In the genomic region with DNA sequence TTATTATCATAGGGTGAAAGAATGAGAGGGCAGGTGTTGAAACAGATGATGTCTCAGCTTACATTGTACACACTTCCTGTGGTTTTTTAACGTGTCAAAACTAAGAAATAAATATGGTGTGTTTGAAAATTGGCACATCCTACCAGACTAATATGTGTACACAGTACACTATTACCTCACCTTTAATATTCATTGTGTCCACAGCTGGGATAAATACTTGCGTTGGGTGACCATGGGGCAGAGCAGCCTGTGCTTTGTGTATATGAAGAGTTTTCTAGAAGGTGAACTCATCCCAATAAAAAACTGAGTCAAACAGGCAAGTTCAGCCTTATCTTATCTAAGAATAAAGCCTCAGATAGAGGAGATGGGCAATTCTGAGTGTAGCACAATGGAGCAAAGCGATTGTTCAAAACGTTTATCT, we compare ENCODE assay signal across 9 cellular contexts. TPM values are rescaled to one million over a fixed set of nuclear protein-coding genes. Genes with fewer than 3 reads are reported as not detected.
DNase-seq lines count a peak whose midpoint lies in the region; ATAC-seq and TF ChIP-seq lines count a peak whose summit lies in the region.
"Had no signal": no experiment of that assay in that cellular context is flagged by ENCODE, and none has a peak within 500 bp of the region (broad histone marks: within the 10 kb centered on the region; RNA-seq: fewer than 3 reads in every experiment).

No MANE protein-coding gene starts in this region.

- peaks cover 21% of the 10 kb centered on the region for H3K4me1 Mint-ChIP-seq in CD8-positive, alpha-beta T cell (ENCODE audit: low read depth)
- H3K4me1 Mint-ChIP-seq in type B pancreatic cell (ENCODE audit: unreplicated experiment) = peaks cover 6% of the 10 kb centered on the region

- no peak overlapping the region for H3K4me3 ChIP-seq in CD8-positive, alpha-beta T cell (ENCODE audit: low read depth, low read length)

- no peaks in the 10 kb centered on the region for H3K36me3 Mint-ChIP-seq in CD8-positive, alpha-beta T cell
- no peaks in the 10 kb centered on the region for H3K36me3 Mint-ChIP-seq in type B pancreatic cell

- H3K27ac ChIP-seq in CD8-positive, alpha-beta T cell (ENCODE audit: low read depth, low read length) = no peak overlapping the region

- H3K4me3 Mint-ChIP-seq in CD8-positive, alpha-beta T cell = no peak overlapping the region
- no peak overlapping the region for H3K4me3 Mint-ChIP-seq in type B pancreatic cell

- peak overlapping the region; percentile 19 for H3K27ac Mint-ChIP-seq in CD8-positive, alpha-beta T cell
- H3K27ac Mint-ChIP-seq in type B pancreatic cell = no peak overlapping the region
- H3K27ac Mint-ChIP-seq: activated naive CD4-positive, alpha-beta T cell treated with anti-CD3 and anti-CD28 coated beads, Interleukin-2, amount 50 U/mL, for 72 hours had no signal

- POLR2A ChIA-PET in CD8-positive, alpha-beta T cell (lab: Charles Lee) = no interaction called here
- POLR2A ChIA-PET in HEK293T (lab: Yijun Ruan, JAX) = no interaction called here

- intact Hi-C loops in CD8-positive, alpha-beta T cell (cut with DNase I, micrococcal nuclease) = no loop called here

- ATAC-seq in CD8-positive, alpha-beta T cell = no peak
- peak; percentile 76 for ATAC-seq in GM21423 (IDR thresholded peaks at IDR 0.05; ENCODE audit: unreplicated experiment)

- no peaks in the 10 kb centered on the region for H3K4me1 ChIP-seq in CD8-positive, alpha-beta T cell (ENCODE audit: insufficient read depth, low read length)

- H3K9me3 Mint-ChIP-seq in CD8-positive, alpha-beta T cell = no peaks in the 10 kb centered on the region
- H3K9me3 Mint-ChIP-seq in type B pancreatic cell = peaks cover 6% of the 10 kb centered on the region
- H3K9me3 Mint-ChIP-seq: activated naive CD4-positive, alpha-beta T cell treated with anti-CD3 and anti-CD28 coated beads, Interleukin-2, amount 50 U/mL, for 72 hours had no signal

- H3K27me3 Mint-ChIP-seq in CD8-positive, alpha-beta T cell (ENCODE audit: low read depth) = no peaks in the 10 kb centered on the region
- no peaks in the 10 kb centered on the region for H3K27me3 Mint-ChIP-seq in type B pancreatic cell

- TF ChIP-seq CTCF in CD8-positive, alpha-beta T cell (IDR thresholded peaks at IDR 0.05) = no peak
- no peak for TF ChIP-seq CTCF in type B pancreatic cell (conservative IDR thresholded peaks at IDR 0.05)

- H3K9me3 ChIP-seq in CD8-positive, alpha-beta T cell (ENCODE audit: low read length) = no peaks in the 10 kb centered on the region

- CTCF ChIA-PET in CD8-positive, alpha-beta T cell (lab: Charles Lee) = interaction anchor here (0.8 kb wide), 1 partner anchor 8 kb away, joined by 3 read pairs; no protein-coding TSS in a partner anchor
- CTCF ChIA-PET in HEK293T (lab: Yijun Ruan, JAX) = no interaction called here

- no peak for DNase-seq in CD8-positive, alpha-beta T cell
- DNase-seq in Kasumi-1 (lab: John Stamatoyannopoulos, UW) (peak; percentile 76 to 80), SKM-1 (lab: John Stamatoyannopoulos, UW; ENCODE audit: unreplicated experiment) (peak; percentile 66), HEK293T (ENCODE audit: extremely low spot score) (no peak), type B pancreatic cell (ENCODE audit: extremely low spot score, unreplicated experiment) (no peak), occipital lobe (lab: John Stamatoyannopoulos, UW) (no peak)
- DNase-seq in activated CD4-positive, alpha-beta T cell treated with anti-CD3 and anti-CD28 coated beads for 4 hours = no peak

- H3K27me3 ChIP-seq in CD8-positive, alpha-beta T cell (ENCODE audit: insufficient read depth, low read length) = no peaks in the 10 kb centered on the region

- H3K36me3 ChIP-seq in CD8-positive, alpha-beta T cell (ENCODE audit: insufficient read depth, low read length) = no peaks in the 10 kb centered on the region

TF ChIP-seq in HEK293T, 16 proteins besides CTCF, POLR2A, EP300 and RAD21:
- no peak for TF ChIP-seq FOXK2 (IDR thresholded peaks at IDR 0.05)
- TF ChIP-seq ELF4 (IDR thresholded peaks at IDR 0.05) = no peak
- TF ChIP-seq ARNT (IDR thresholded peaks at IDR 0.05) = no peak
- no peak for TF ChIP-seq NFRKB (IDR thresholded peaks at IDR 0.05)
- TF ChIP-seq HDGF (IDR thresholded peaks at IDR 0.05; ENCODE audit: borderline replicate concordance) = no peak
- no peak for TF ChIP-seq L3MBTL2 (conservative IDR thresholded peaks at IDR 0.05)
- no peak for TF ChIP-seq BHLHE40 (IDR thresholded peaks at IDR 0.05; ENCODE audit: borderline replicate concordance)
- TF ChIP-seq FOXA1 (IDR thresholded peaks at IDR 0.05) = no peak
- no peak for TF ChIP-seq CTBP1 (IDR thresholded peaks at IDR 0.05; ENCODE audit: borderline replicate concordance)
TF ChIP-seq in HEK293T: peak in this region for 0.

RNA-seq across cellular contexts. Expression of a gene that starts 17.3 kb away (rescaled TPM):
- total RNA-seq in CD8-positive, alpha-beta T cell = not detected
- total RNA-seq in type B pancreatic cell (ENCODE audit: low replicate concordance) = 0.75 TPM in 1 of 2 replicates, not detected in the other
- 1.2 TPM for total RNA-seq in occipital lobe
- total RNA-seq: activated naive CD4-positive, alpha-beta T cell treated with anti-CD3 and anti-CD28 coated beads, Interleukin-2, amount 50 U/mL, for 72 hours had no signal

Comparison
In these comparisons a context has a peak if more than half of its experiments do, and no peak if none do; other contexts are left out.
1. DNase-seq: peak in Kasumi-1 (2 of 2) and SKM-1 (single experiment); none in CD8-positive, alpha-beta T cell (0 of 7), HEK293T (single experiment), activated CD4-positive, alpha-beta T cell treated with anti-CD3 and anti-CD28 coated beads for 4 hours (0 of 2), type B pancreatic cell (single experiment) and occipital lobe (single experiment).